22 cellular contexts compared by ENCODE assay signal in genomic region chr7:153472516-153472915, GRCh38.
"Had no signal": no experiment of that assay in that cellular context is flagged by ENCODE, and none has a peak within 500 bp of the region (broad histone marks: within the 10 kb centered on the region; RNA-seq: fewer than 3 reads in every experiment).

No MANE protein-coding gene starts in this region.

- FAIRE-seq: small intestine, urothelium cell line had no signal

- H3K4me3 ChIP-seq: neural progenitor cell, ovary, prostate gland, right atrium auricular region, right lobe of liver, sigmoid colon, stomach, thoracic aorta, tibial artery, transverse colon had no signal

- H3K27ac ChIP-seq: neural progenitor cell, ovary, prostate gland, right lobe of liver, sigmoid colon, stomach, thoracic aorta, tibial artery, transverse colon had no signal

- ATAC-seq: naive thymus-derived CD4-positive, alpha-beta T cell; natural killer cell; right lobe of liver; stimulated activated effector memory CD8-positive, alpha-beta T cell treated with anti-CD3 and anti-CD28 coated beads, Interleukin-12 subunit alpha, Interleukin-12 subunit beta, amount 100 ng/mL, for 72 hours; stimulated activated naive B cell treated with anti-CD40 and anti-IgM and Interleukin-4, amounts not matched to agents 10 μg/mL and 1 μg/mL and 100 μg/mL, for 72 hours had no signal

- DNase-seq: naive thymus-derived CD4-positive, alpha-beta T cell; natural killer cell; occipital lobe; right lobe of liver; sigmoid colon; small intestine; stimulated activated CD4-positive, alpha-beta T cell treated with anti-CD3 and anti-CD28 coated beads, Interleukin-15, amount 100 ng/mL, for 24 hours; stimulated activated CD4-positive, alpha-beta T cell treated with anti-CD3 and anti-CD28 coated beads, Interleukin-2, amount 100 ng/mL, for 24 hours; stimulated activated CD4-positive, alpha-beta T cell treated with anti-CD3 and anti-CD28 coated beads, Interleukin-2, amount 100 ng/mL, for 48 hours; stimulated activated CD4-positive, alpha-beta T cell treated with anti-CD3 and anti-CD28 coated beads, Interleukin-4, amount 100 ng/mL, for 24 hours; stimulated activated naive B cell treated with anti-CD40 and anti-IgM and Interleukin-4, amounts not matched to agents 10 μg/mL and 1 μg/mL and 100 μg/mL, for 72 hours; stimulated activated naive CD4-positive, alpha-beta T cell treated with Interleukin-2 at 50 U/mL for 16 hours; stomach; tibial artery; transverse colon had no signal

- H3K9me3 ChIP-seq: ovary, prostate gland, right atrium auricular region, right lobe of liver, sigmoid colon, stomach, thoracic aorta, tibial artery, transverse colon had no signal

- H3K36me3 ChIP-seq: neural progenitor cell, ovary, prostate gland, right atrium auricular region, right lobe of liver, sigmoid colon, stomach, thoracic aorta, tibial artery, transverse colon had no signal

- H3K4me1 ChIP-seq: neural progenitor cell, prostate gland, right atrium auricular region, right lobe of liver, stomach, tibial artery, transverse colon had no signal

- H3K27me3 ChIP-seq: neural progenitor cell, ovary, right atrium auricular region, right lobe of liver, sigmoid colon, stomach, tibial artery, transverse colon had no signal
